34 cellular contexts compared by ENCODE assay signal in the genomic region with DNA sequence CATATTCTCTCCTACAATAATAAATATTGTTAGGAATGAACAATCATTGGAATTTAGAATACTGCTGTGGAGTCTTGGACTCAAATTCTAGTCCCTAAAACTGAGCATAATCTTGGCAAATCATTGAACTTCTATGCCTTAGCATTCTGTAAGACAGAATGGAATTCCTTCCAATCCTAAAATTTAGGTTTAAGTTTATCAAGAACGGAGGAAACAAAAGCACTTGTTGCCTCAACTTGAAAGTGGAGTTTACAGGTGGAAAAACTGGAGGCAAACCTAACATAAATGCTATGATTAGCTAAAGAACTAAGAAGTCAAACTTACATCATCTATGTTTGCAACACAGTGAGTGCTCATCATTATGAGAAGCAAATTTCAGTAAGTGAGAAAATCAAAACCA.
"Had no signal": no experiment of that assay in that cellular context is flagged by ENCODE, and none has a peak within 500 bp of the region (broad histone marks: within the 10 kb centered on the region; RNA-seq: fewer than 3 reads in every experiment).

No MANE protein-coding gene starts in this region.

- H3K27me3 ChIP-seq: adrenal gland, body of pancreas, brain microvascular endothelial cell, breast epithelium had no signal

- DNase-seq: activated B cell treated with CpG ODN at 0.5 μM for 24 hours; activated CD4-positive, alpha-beta memory T cell treated with anti-CD3 and anti-CD28 coated beads for 36 hours; activated CD4-positive, alpha-beta T cell treated with anti-CD3 and anti-CD28 coated beads for 4 hours; activated CD4-positive, alpha-beta T cell treated with anti-CD3 and anti-CD28 coated beads, Interleukin-2, amount 10 ng/mL, durations not matched to agents 24 days and 14 days; activated CD4-positive, alpha-beta T cell treated with anti-CD3 and anti-CD28 coated beads, Interleukin-2, amount 50 U/mL, for 1 hour; activated CD4-positive, alpha-beta T cell treated with anti-CD3 and anti-CD28 coated beads, Interleukin-2, amount 50 U/mL, for 4 hours; activated CD4-positive, CD25-positive, alpha-beta regulatory T cell treated with anti-CD3 and anti-CD28 coated beads, Interleukin-2, amount 50 U/mL, for 72 hours; activated CD8-positive, alpha-beta memory T cell treated with anti-CD3 and anti-CD28 coated beads, Interleukin-2, amount 50 U/mL, for 4 hours; activated CD8-positive, alpha-beta T cell treated with anti-CD3 and anti-CD28 coated beads for 36 hours; activated effector memory CD4-positive, alpha-beta T cell treated with anti-CD3 and anti-CD28 coated beads, Interleukin-2, amount 50 U/mL, for 16 hours; activated gamma-delta T cell treated with Interleukin-2 at 50 U/mL for 16 hours; activated naive CD4-positive, alpha-beta T cell; activated naive CD4-positive, alpha-beta T cell treated with anti-CD3 and anti-CD28 coated beads for 36 hours; activated naive CD4-positive, alpha-beta T cell treated with anti-CD3 and anti-CD28 coated beads, Interleukin-2, amount 50 U/mL, for 16 hours; activated naive CD8-positive, alpha-beta T cell treated with anti-CD3 and anti-CD28 coated beads for 36 hours; activated T-cell treated with anti-CD3 and anti-CD28 coated beads for 4 hours; activated T-cell treated with anti-CD3 and anti-CD28 coated beads, Interleukin-2, amount 50 U/mL, for 1 hour; activated T-cell treated with anti-CD3 and anti-CD28 coated beads, Interleukin-2, amount 50 U/mL, for 4 hours; activated T-cell treated with anti-CD3 and anti-CD28 coated beads, Interleukin-2, amount 50 U/mL, for 72 hours; adrenal gland; amniotic stem cell; aorta; body of pancreas; brain microvascular endothelial cell; central memory CD4-positive, alpha-beta T cell; T-helper 2 cell; T-helper 9 cell had no signal

- H3K27ac ChIP-seq: adrenal gland, body of pancreas, brain microvascular endothelial cell, breast epithelium had no signal

- H3K9me3 ChIP-seq: adrenal gland, body of pancreas, breast epithelium had no signal

- H3K36me3 Mint-ChIP-seq: activated CD4-positive, alpha-beta memory T cell treated with anti-CD3 and anti-CD28 coated beads for 36 hours had no signal

- H3K9me3 Mint-ChIP-seq: activated B cell treated with CpG ODN at 0.5 μM for 24 hours; activated CD4-positive, alpha-beta memory T cell treated with anti-CD3 and anti-CD28 coated beads for 36 hours; activated CD4-positive, alpha-beta T cell treated with anti-CD3 and anti-CD28 coated beads, Interleukin-2, amount 10 ng/mL, durations not matched to agents 24 days and 14 days; activated CD8-positive, alpha-beta T cell treated with anti-CD3 and anti-CD28 coated beads for 36 hours; activated naive CD4-positive, alpha-beta T cell treated with anti-CD3 and anti-CD28 coated beads for 36 hours; activated naive CD4-positive, alpha-beta T cell treated with anti-CD3 and anti-CD28 coated beads, Interleukin-2, amount 50 U/mL, for 72 hours; activated naive CD8-positive, alpha-beta T cell treated with anti-CD3 and anti-CD28 coated beads for 36 hours; activated T-cell treated with anti-CD3 and anti-CD28 coated beads, Interleukin-2, amount 50 U/mL, for 4 hours; activated T-cell treated with anti-CD3 and anti-CD28 coated beads, Interleukin-2, amount 50 U/mL, for 72 hours; activated T-helper 1 cell treated with anti-CD3 and anti-CD28 coated beads, Interleukin-12 subunit alpha, Interleukin-12 subunit beta, Interleukin-2, Interleukin-4 antibody, amounts not matched to agents 30 ng/mL and 10 ng/mL and 1 ng/mL, durations not matched to agents 14 hours and 24 hours and 36 hours; activated T-helper 17 cell treated with anti-CD3 and anti-CD28 coated beads, Interleukin-2, amount 50 U/mL, for 72 hours; T-helper 1 cell treated with Interleukin-12 subunit alpha and Interleukin-12 subunit beta and Interleukin-4 antibody, amounts not matched to agents 30 μg/mL and 1 μg/mL, for 36 hours; T-helper 2 cell treated with Interferon-gamma antibody and Interleukin-4, amounts not matched to agents 5 μg/mL and 100 μg/mL, for 36 hours had no signal

- H3K27me3 Mint-ChIP-seq: activated B cell treated with CpG ODN at 0.5 μM for 24 hours; activated CD4-positive, alpha-beta memory T cell treated with anti-CD3 and anti-CD28 coated beads for 36 hours; activated CD8-positive, alpha-beta T cell treated with anti-CD3 and anti-CD28 coated beads for 36 hours; activated naive CD8-positive, alpha-beta T cell treated with anti-CD3 and anti-CD28 coated beads for 36 hours; activated T-helper 17 cell treated with anti-CD3 and anti-CD28 coated beads, Interleukin-2, amount 50 U/mL, for 72 hours had no signal

- ATAC-seq: activated CD8-positive, alpha-beta T cell treated with anti-CD3 and anti-CD28 coated beads for 36 hours; activated naive CD4-positive, alpha-beta T cell treated with anti-CD3 and anti-CD28 coated beads, Interleukin-2, amount 50 U/mL, for 72 hours; activated T-cell treated with anti-CD3 and anti-CD28 coated beads, Interleukin-2, amount 50 U/mL, for 4 hours; activated T-cell treated with anti-CD3 and anti-CD28 coated beads, Interleukin-2, amount 50 U/mL, for 72 hours; activated T-helper 17 cell treated with anti-CD3 and anti-CD28 coated beads, Interleukin-2, amount 50 U/mL, for 72 hours; body of pancreas had no signal

- H3K4me3 ChIP-seq: adrenal gland, body of pancreas, breast epithelium had no signal

- H3K4me3 Mint-ChIP-seq: activated B cell treated with CpG ODN at 0.5 μM for 24 hours; activated CD4-positive, alpha-beta memory T cell treated with anti-CD3 and anti-CD28 coated beads for 36 hours; activated CD4-positive, alpha-beta T cell treated with anti-CD3 and anti-CD28 coated beads, Interleukin-2, amount 10 ng/mL, durations not matched to agents 24 days and 14 days; activated CD8-positive, alpha-beta T cell treated with anti-CD3 and anti-CD28 coated beads for 36 hours; activated naive CD4-positive, alpha-beta T cell treated with anti-CD3 and anti-CD28 coated beads for 36 hours; activated naive CD8-positive, alpha-beta T cell treated with anti-CD3 and anti-CD28 coated beads for 36 hours; activated T-cell treated with anti-CD3 and anti-CD28 coated beads, Interleukin-2, amount 50 U/mL, for 4 hours; activated T-cell treated with anti-CD3 and anti-CD28 coated beads, Interleukin-2, amount 50 U/mL, for 72 hours; activated T-helper 1 cell treated with anti-CD3 and anti-CD28 coated beads, Interleukin-12 subunit alpha, Interleukin-12 subunit beta, Interleukin-2, Interleukin-4 antibody, amounts not matched to agents 30 ng/mL and 10 ng/mL and 1 ng/mL, durations not matched to agents 14 hours and 24 hours and 36 hours; activated T-helper 17 cell treated with anti-CD3 and anti-CD28 coated beads, Interleukin-2, amount 50 U/mL, for 72 hours; T-helper 1 cell treated with Interleukin-12 subunit alpha and Interleukin-12 subunit beta and Interleukin-4 antibody, amounts not matched to agents 30 μg/mL and 1 μg/mL, for 36 hours; T-helper 2 cell treated with Interferon-gamma antibody and Interleukin-4, amounts not matched to agents 5 μg/mL and 100 μg/mL, for 36 hours had no signal

- H3K36me3 ChIP-seq: adrenal gland, brain microvascular endothelial cell, breast epithelium had no signal

- FAIRE-seq: astrocyte had no signal

- H3K27ac Mint-ChIP-seq: activated B cell treated with CpG ODN at 0.5 μM for 24 hours; activated CD4-positive, alpha-beta memory T cell treated with anti-CD3 and anti-CD28 coated beads for 36 hours; activated CD4-positive, alpha-beta T cell treated with anti-CD3 and anti-CD28 coated beads, Interleukin-2, amount 10 ng/mL, durations not matched to agents 24 days and 14 days; activated CD8-positive, alpha-beta T cell treated with anti-CD3 and anti-CD28 coated beads for 36 hours; activated naive CD4-positive, alpha-beta T cell treated with anti-CD3 and anti-CD28 coated beads for 36 hours; activated naive CD4-positive, alpha-beta T cell treated with anti-CD3 and anti-CD28 coated beads, Interleukin-2, amount 50 U/mL, for 72 hours; activated naive CD8-positive, alpha-beta T cell treated with anti-CD3 and anti-CD28 coated beads for 36 hours; activated T-cell treated with anti-CD3 and anti-CD28 coated beads, Interleukin-2, amount 50 U/mL, for 72 hours; activated T-helper 1 cell treated with anti-CD3 and anti-CD28 coated beads, Interleukin-12 subunit alpha, Interleukin-12 subunit beta, Interleukin-2, Interleukin-4 antibody, amounts not matched to agents 30 ng/mL and 10 ng/mL and 1 ng/mL, durations not matched to agents 14 hours and 24 hours and 36 hours; activated T-helper 17 cell treated with anti-CD3 and anti-CD28 coated beads, Interleukin-2, amount 50 U/mL, for 72 hours; T-helper 1 cell treated with Interleukin-12 subunit alpha and Interleukin-12 subunit beta and Interleukin-4 antibody, amounts not matched to agents 30 μg/mL and 1 μg/mL, for 36 hours; T-helper 2 cell treated with Interferon-gamma antibody and Interleukin-4, amounts not matched to agents 5 μg/mL and 100 μg/mL, for 36 hours had no signal
